17 cellular contexts compared by ENCODE assay signal in genomic region chr17:75813081-75814020, GRCh38. TPM values are rescaled to one million over a fixed set of nuclear protein-coding genes. Genes with fewer than 3 reads are reported as not detected.
A peak's percentile ranks its signal among the peaks of the same experiment; 100 is the strongest.
DNase-seq lines count a peak whose midpoint lies in the region; ATAC-seq, FAIRE-seq and TF ChIP-seq lines count a peak whose summit lies in the region.
"Had no signal": no experiment of that assay in that cellular context is flagged by ENCODE, and none has a peak within 500 bp of the region (broad histone marks: within the 10 kb centered on the region; RNA-seq: fewer than 3 reads in every experiment).

No MANE protein-coding gene starts in this region.

- DNase-seq in activated naive CD4-positive, alpha-beta T cell treated with anti-CD3 and anti-CD28 coated beads, Interleukin-2, amount 50 U/mL, for 72 hours (ENCODE audit: low spot score in 2 of 2), result no peak
- DNase-seq in activated naive CD4-positive, alpha-beta T cell treated with Interleukin-2 at 50 U/mL for 16 hours, result no peak
- peak; percentile 19 to 30 for DNase-seq in erythroblast (lab: John Stamatoyannopoulos, UW)
- DNase-seq in mesenchymal stem cell, result no peak
- no peak for DNase-seq in urothelium cell line (ENCODE audit: low spot score)
- DNase-seq in NCI-H82 treated with DMSO at 0.1 percent for 48 hours (lab: John Stamatoyannopoulos, UW; ENCODE audit: unreplicated experiment), result no peak
- DNase-seq in cortex of kidney (lab: John Stamatoyannopoulos, UW), result no peak
- no peak for DNase-seq in AG20443 (ENCODE audit: low spot score)
- DNase-seq: 8988T, DMS 273 treated with DMSO at 0.1 percent for 48 hours, GOT3, MV-4-11, NCI-H1417 treated with DMSO at 0.1 percent for 48 hours, NCI-H2029, NCI-H524, RPMI8226 had no signal

- H3K27ac Mint-ChIP-seq in activated naive CD4-positive, alpha-beta T cell treated with anti-CD3 and anti-CD28 coated beads, Interleukin-2, amount 50 U/mL, for 72 hours, result peak overlapping the region; percentile 10 to 87

- no peaks in the 10 kb centered on the region for H3K9me3 ChIP-seq in mesenchymal stem cell (ENCODE audit: control insufficient read depth, low read length)
- H3K9me3 ChIP-seq: BLaER1 treated with 17β-estradiol and CSF1 and Interleukin-3, amounts not matched to agents 10 nM and 100 nM had no signal

- peaks cover 67 to 78% of the 10 kb centered on the region in 2 experiments for H3K36me3 ChIP-seq in mesenchymal stem cell (ENCODE audit: control insufficient read depth in 1 of 2, insufficient read depth in 2 of 2, low read depth in 1 of 2, low read length in 2 of 2)

- H2AK5ac ChIP-seq in mesenchymal stem cell (ENCODE audit: low read length, severe bottlenecking), result no peak overlapping the region

- H3K27me3 ChIP-seq in mesenchymal stem cell (ENCODE audit: control insufficient read depth in 1 of 2, insufficient read depth in 1 of 2, low read length in 2 of 2), result no peaks in the 10 kb centered on the region
- H3K27me3 ChIP-seq: BLaER1 treated with 17β-estradiol and CSF1 and Interleukin-3, amounts not matched to agents 10 nM and 100 nM had no signal

- H2BK12ac ChIP-seq in mesenchymal stem cell (ENCODE audit: low read length in 2 of 2), result no peak overlapping the region

- ATAC-seq in activated naive CD4-positive, alpha-beta T cell treated with anti-CD3 and anti-CD28 coated beads, Interleukin-2, amount 50 U/mL, for 72 hours, result no peak

- H3K4me1 ChIP-seq in mesenchymal stem cell (ENCODE audit: control insufficient read depth, insufficient read depth, low read depth, low read length), result peaks cover 23% of the 10 kb centered on the region

- H4K8ac ChIP-seq in mesenchymal stem cell (ENCODE audit: low read length), result no peak overlapping the region

- WGBS in mesenchymal stem cell, result 97% methylated on average over 20 of the region's 24 CpGs

- no peak overlapping the region for H4K91ac ChIP-seq in mesenchymal stem cell (ENCODE audit: low read length)

- H3K14ac ChIP-seq in mesenchymal stem cell (ENCODE audit: low read length in 2 of 2), result no peak overlapping the region

- peak; percentile 82 for FAIRE-seq in urothelium cell line (lab: Jason Lieb, UNC)

- H2BK120ac ChIP-seq in mesenchymal stem cell (ENCODE audit: low read depth, low read length), result no peak overlapping the region

- no peak overlapping the region for H3K27ac ChIP-seq in mesenchymal stem cell (ENCODE audit: low read length, poor library complexity, severe bottlenecking)
- H3K27ac ChIP-seq: BLaER1 treated with 17β-estradiol and CSF1 and Interleukin-3, amounts not matched to agents 10 nM and 100 nM had no signal

- no peak overlapping the region for H3K4me3 ChIP-seq in mesenchymal stem cell (ENCODE audit: insufficient read depth in 1 of 2, low read depth in 1 of 2, low read length in 2 of 2)
- H3K4me3 ChIP-seq: BLaER1 treated with 17β-estradiol and CSF1 and Interleukin-3, amounts not matched to agents 10 nM and 100 nM had no signal

- no peak overlapping the region for H2BK15ac ChIP-seq in mesenchymal stem cell (ENCODE audit: low read depth, poor library complexity, severe bottlenecking)

- H3K9ac ChIP-seq in mesenchymal stem cell (ENCODE audit: low read length), result peak overlapping the region; percentile 11

- no peaks in the 10 kb centered on the region for H3K36me3 Mint-ChIP-seq in activated naive CD4-positive, alpha-beta T cell treated with anti-CD3 and anti-CD28 coated beads, Interleukin-2, amount 50 U/mL, for 72 hours

- no peak overlapping the region for H3K23ac ChIP-seq in mesenchymal stem cell (ENCODE audit: low read length in 2 of 2)

- H3K9me3 Mint-ChIP-seq in activated naive CD4-positive, alpha-beta T cell treated with anti-CD3 and anti-CD28 coated beads, Interleukin-2, amount 50 U/mL, for 72 hours, result no peaks in the 10 kb centered on the region

- no peak overlapping the region for H2AFZ ChIP-seq in mesenchymal stem cell (ENCODE audit: low read depth, low read length)

- no peak overlapping the region for H2BK5ac ChIP-seq in mesenchymal stem cell (ENCODE audit: low read depth, low read length, poor library complexity, severe bottlenecking)

- no peak overlapping the region for H3K18ac ChIP-seq in mesenchymal stem cell (ENCODE audit: low read depth in 1 of 2, low read length in 2 of 2)

- H3K4ac ChIP-seq in mesenchymal stem cell (ENCODE audit: low read depth in 1 of 2, low read length in 2 of 2), result no peak overlapping the region

- peaks cover 35% of the 10 kb centered on the region for H3K79me1 ChIP-seq in mesenchymal stem cell (replicated peaks; ENCODE audit: low read length, poor library complexity, severe bottlenecking)

- no peak overlapping the region for H3K4me2 ChIP-seq in mesenchymal stem cell (ENCODE audit: low read length, poor library complexity, severe bottlenecking)
- H3K4me2 ChIP-seq: BLaER1 treated with 17β-estradiol and CSF1 and Interleukin-3, amounts not matched to agents 10 nM and 100 nM had no signal

- TF ChIP-seq POLR2A in erythroblast (IDR thresholded peaks at IDR 0.05; ENCODE audit: low read length), result no peak

RNA-seq across cellular contexts. Expression of gene UNK, which starts 28.7 kb away (rescaled TPM):
- total RNA-seq in activated naive CD4-positive, alpha-beta T cell treated with anti-CD3 and anti-CD28 coated beads, Interleukin-2, amount 50 U/mL, for 72 hours, result 10 to 100 TPM; 15.3 to 29.3 TPM
- polyA plus RNA-seq in mesenchymal stem cell (2013, experiment 1 of 2), result 16.2 TPM
- 14.8 TPM for polyA plus RNA-seq in mesenchymal stem cell (2013, experiment 2 of 2)

RNA-seq across cellular contexts. Expression of gene UNC13D, which starts 30.9 kb away (rescaled TPM):
- total RNA-seq in activated naive CD4-positive, alpha-beta T cell treated with anti-CD3 and anti-CD28 coated beads, Interleukin-2, amount 50 U/mL, for 72 hours, result 100 to 1,000 TPM; 128 to 143 TPM
- polyA plus RNA-seq in mesenchymal stem cell (2013, experiment 1 of 2), result 1.1 TPM
- polyA plus RNA-seq in mesenchymal stem cell (2013, experiment 2 of 2), result 0.49 TPM

RNA-seq across cellular contexts. Expression of gene WBP2, which starts 41.8 kb away (rescaled TPM):
- 100 to 1,000 TPM in 1 of 2 donors, 10 to 100 TPM in 1; 78.2 to 144 TPM for total RNA-seq in activated naive CD4-positive, alpha-beta T cell treated with anti-CD3 and anti-CD28 coated beads, Interleukin-2, amount 50 U/mL, for 72 hours
- 173 TPM for polyA plus RNA-seq in mesenchymal stem cell (2013, experiment 1 of 2)
- polyA plus RNA-seq in mesenchymal stem cell (2013, experiment 2 of 2), result 171 TPM

RNA-seq across cellular contexts. Expression of gene GALK1, which starts 48.4 kb away (rescaled TPM):
- 10 to 100 TPM; 54.7 to 74.8 TPM for total RNA-seq in activated naive CD4-positive, alpha-beta T cell treated with anti-CD3 and anti-CD28 coated beads, Interleukin-2, amount 50 U/mL, for 72 hours
- 29.0 TPM for polyA plus RNA-seq in mesenchymal stem cell (2013, experiment 1 of 2)
- 27.7 TPM for polyA plus RNA-seq in mesenchymal stem cell (2013, experiment 2 of 2)

Comparison
In these comparisons a context has a peak if more than half of its experiments do, and no peak if none do; other contexts are left out.
1. DNase-seq: peak in erythroblast (2 of 2); none in activated naive CD4-positive, alpha-beta T cell treated with anti-CD3 and anti-CD28 coated beads, Interleukin-2, amount 50 U/mL, for 72 hours (0 of 2), activated naive CD4-positive, alpha-beta T cell treated with Interleukin-2 at 50 U/mL for 16 hours (single experiment), mesenchymal stem cell (single experiment), urothelium cell line (single experiment), NCI-H82 treated with DMSO at 0.1 percent for 48 hours (single experiment), cortex of kidney (single experiment) and AG20443 (single experiment).